Comparison of ENCODE assay signal across 1 cellular context in genomic region chr11:76277298-76278175, GRCh38.
TF ChIP-seq lines count a peak whose summit lies in the region.

No MANE protein-coding gene starts in this region.

TF ChIP-seq in H1, 55 proteins besides CTCF, POLR2A, EP300 and RAD21 (continued from another document):
- TF ChIP-seq EZH2 (IDR thresholded peaks at IDR 0.05; ENCODE audit: low read depth, low read length, severe bottlenecking) (no peak), PHF8 (conservative IDR thresholded peaks at IDR 0.05; ENCODE audit: low read depth, low read length) (no peak)
